In the genomic region with DNA sequence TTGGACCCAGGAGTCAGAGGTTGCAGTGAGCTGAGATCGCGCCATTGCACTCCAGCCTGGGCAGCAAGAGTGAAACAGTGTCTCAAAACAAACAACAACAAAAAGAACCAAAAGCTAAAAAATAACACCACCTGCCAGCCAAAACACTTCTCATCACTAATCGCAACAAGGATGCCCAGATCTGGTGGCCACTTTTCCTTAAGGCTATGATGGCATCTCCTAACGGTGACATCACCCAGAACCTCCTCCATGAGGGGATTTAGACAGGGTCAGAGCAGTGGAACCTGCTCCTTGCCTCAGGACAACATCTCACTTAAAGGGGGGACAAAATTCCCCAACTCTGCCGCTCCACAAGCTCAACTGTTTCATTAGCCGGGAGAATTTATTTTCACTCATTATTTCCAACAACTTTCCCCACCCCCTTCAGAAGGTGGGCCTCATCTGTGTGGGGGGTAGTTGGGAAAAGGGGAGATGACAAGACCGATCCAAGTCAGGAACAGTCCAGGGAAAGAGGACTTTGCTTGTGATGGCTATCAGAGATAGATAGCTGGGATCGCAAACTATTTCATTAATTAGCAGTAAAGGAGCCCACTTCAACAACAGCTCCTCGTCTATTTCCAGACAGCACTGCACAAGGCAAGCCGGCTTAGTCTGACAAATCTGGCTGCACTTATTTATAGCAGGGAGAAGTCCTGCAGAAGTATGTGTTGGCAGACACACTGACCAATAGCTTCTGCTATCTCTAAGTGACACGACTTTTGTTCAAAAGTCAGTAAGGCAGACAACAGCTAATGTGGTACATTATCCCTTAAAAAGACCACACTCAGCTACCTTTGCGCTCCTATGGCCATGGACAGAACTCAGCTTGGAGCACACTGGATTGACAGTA, we compare ENCODE assay signal across 8 cellular contexts. TPM values are rescaled to one million over a fixed set of nuclear protein-coding genes. Genes with fewer than 3 reads are reported as not detected.
DNase-seq lines count a peak whose midpoint lies in the region; ATAC-seq and TF ChIP-seq lines count a peak whose summit lies in the region.

No MANE protein-coding gene starts in this region.

- intact Hi-C loops in right cardiac atrium (cut with DNase I), result no loop called here

- H3K4me1 Mint-ChIP-seq in activated T-cell treated with anti-CD3 and anti-CD28 coated beads, Interleukin-2, amount 50 U/mL, for 4 hours (ENCODE audit: low read depth), result peaks cover 45% of the 10 kb centered on the region
- H3K4me1 Mint-ChIP-seq in activated T-helper 17 cell treated with anti-CD3 and anti-CD28 coated beads, Interleukin-2, amount 50 U/mL, for 72 hours, result peaks cover 27% of the 10 kb centered on the region

- no peaks in the 10 kb centered on the region for H3K9me3 Mint-ChIP-seq in activated T-cell treated with anti-CD3 and anti-CD28 coated beads, Interleukin-2, amount 50 U/mL, for 4 hours
- no peaks in the 10 kb centered on the region for H3K9me3 Mint-ChIP-seq in activated T-helper 17 cell treated with anti-CD3 and anti-CD28 coated beads, Interleukin-2, amount 50 U/mL, for 72 hours

- no peaks in the 10 kb centered on the region for H3K9me3 ChIP-seq in right cardiac atrium (ENCODE audit: control insufficient read depth, low read length)

- 39% methylated on average over 12 of the region's 12 CpGs for WGBS in right cardiac atrium

- peak overlapping the region; percentile 71 for H3K27ac ChIP-seq in right cardiac atrium (ENCODE audit: low read length)
- peak overlapping the region in 4 of 21 experiments; percentile 23 to 91 (median 80) for H3K27ac ChIP-seq in skin epidermis

- ATAC-seq in activated T-cell treated with anti-CD3 and anti-CD28 coated beads, Interleukin-2, amount 50 U/mL, for 4 hours, result no peak
- no peak for ATAC-seq in activated T-helper 17 cell treated with anti-CD3 and anti-CD28 coated beads, Interleukin-2, amount 50 U/mL, for 72 hours (replicated peaks)
- peak; percentile 48 to 69 for ATAC-seq in right cardiac atrium
- no peak for ATAC-seq in omental fat pad (ENCODE audit: low FRiP score)

- H3K27ac Mint-ChIP-seq in activated T-helper 17 cell treated with anti-CD3 and anti-CD28 coated beads, Interleukin-2, amount 50 U/mL, for 72 hours, result peak overlapping the region; percentile 87

- DNase-seq in activated T-cell treated with anti-CD3 and anti-CD28 coated beads, Interleukin-2, amount 50 U/mL, for 4 hours, result no peak
- DNase-seq in activated T-cell treated with anti-CD3 and anti-CD28 coated beads, Interleukin-2, amount 50 U/mL, for 1 hour, result no peak
- DNase-seq in right cardiac atrium (no peak), omental fat pad (ENCODE audit: low spot score) (no peak), NCI-H1048 (lab: John Stamatoyannopoulos, UW) (no peak), LoVo (ENCODE audit: low spot score) (no peak)

- peaks cover 7% of the 10 kb centered on the region for H3K4me1 ChIP-seq in right cardiac atrium (ENCODE audit: control insufficient read depth, insufficient read depth, low read length)

- no peaks in the 10 kb centered on the region for H3K27me3 ChIP-seq in right cardiac atrium (ENCODE audit: control insufficient read depth, insufficient read depth)

- peak overlapping the region; percentile 91 for H3K4me3 Mint-ChIP-seq in activated T-cell treated with anti-CD3 and anti-CD28 coated beads, Interleukin-2, amount 50 U/mL, for 4 hours
- H3K4me3 Mint-ChIP-seq in activated T-helper 17 cell treated with anti-CD3 and anti-CD28 coated beads, Interleukin-2, amount 50 U/mL, for 72 hours, result peak overlapping the region; percentile 88

- no peak for TF ChIP-seq CTCF in omental fat pad (IDR thresholded peaks at IDR 0.05)

- H3K36me3 Mint-ChIP-seq in activated T-cell treated with anti-CD3 and anti-CD28 coated beads, Interleukin-2, amount 50 U/mL, for 4 hours (ENCODE audit: insufficient read depth), result peaks cover 49% of the 10 kb centered on the region
- H3K36me3 Mint-ChIP-seq in activated T-helper 17 cell treated with anti-CD3 and anti-CD28 coated beads, Interleukin-2, amount 50 U/mL, for 72 hours (ENCODE audit: low read depth), result peaks cover 72% of the 10 kb centered on the region

- H3K4me3 ChIP-seq in right cardiac atrium (ENCODE audit: low read length) (peak overlapping the region; percentile 97), skin epidermis (peak overlapping the region in 6 of 7 experiments; percentile 56 to 90 (median 83))

- no peaks in the 10 kb centered on the region for H3K27me3 Mint-ChIP-seq in activated T-cell treated with anti-CD3 and anti-CD28 coated beads, Interleukin-2, amount 50 U/mL, for 4 hours (ENCODE audit: low read depth)
- no peaks in the 10 kb centered on the region for H3K27me3 Mint-ChIP-seq in activated T-helper 17 cell treated with anti-CD3 and anti-CD28 coated beads, Interleukin-2, amount 50 U/mL, for 72 hours

RNA-seq across cellular contexts. Expression of gene PABPC4, which starts 2.6 kb away (rescaled TPM):
- total RNA-seq in activated T-cell treated with anti-CD3 and anti-CD28 coated beads, Interleukin-2, amount 50 U/mL, for 4 hours, result 100 to 1,000 TPM; 544 to 556 (median 548) TPM
- total RNA-seq in activated T-helper 17 cell treated with anti-CD3 and anti-CD28 coated beads, Interleukin-2, amount 50 U/mL, for 72 hours, result 100 to 1,000 TPM; 181 to 246 TPM
- total RNA-seq in right cardiac atrium (100 to 1,000 TPM; 267 to 489 (median 336) TPM), omental fat pad (100 to 1,000 TPM; 142 to 379 (median 186) TPM)
- 154 TPM for polyA plus RNA-seq in right cardiac atrium

Comparison
In these comparisons a context has a peak if more than half of its experiments do, and no peak if none do; other contexts are left out.
1. ATAC-seq: peak in right cardiac atrium (2 of 2); none in activated T-cell treated with anti-CD3 and anti-CD28 coated beads, Interleukin-2, amount 50 U/mL, for 4 hours (0 of 2), activated T-helper 17 cell treated with anti-CD3 and anti-CD28 coated beads, Interleukin-2, amount 50 U/mL, for 72 hours (single experiment) and omental fat pad (single experiment).